ENCODE assay signal across 11 cellular contexts in genomic region chr10:14016011-14016536, GRCh38.
DNase-seq lines count a peak whose midpoint lies in the region; ATAC-seq and TF ChIP-seq lines count a peak whose summit lies in the region.
"Had no signal": no experiment of that assay in that cellular context is flagged by ENCODE, and none has a peak within 500 bp of the region (broad histone marks: within the 10 kb centered on the region; RNA-seq: fewer than 3 reads in every experiment).

No MANE protein-coding gene starts in this region.

- H3K27ac ChIP-seq in body of pancreas (no peak overlapping the region), coronary artery (no peak overlapping the region)

- CTCF ChIA-PET in WTC11 (lab: Charles Lee): interaction anchor here (1.4 kb wide), 1 partner anchor 16 kb away, joined by 6 read pairs; no protein-coding TSS in a partner anchor

- no peak for TF ChIP-seq POLR2A in body of pancreas (IDR thresholded peaks at IDR 0.05)

- no peaks in the 10 kb centered on the region for H3K36me3 ChIP-seq in body of pancreas (replicated peaks in 1 of 2; ENCODE audit: insufficient read depth in 1 of 2, low read depth in 2 of 2)
- H3K36me3 ChIP-seq: MG63 had no signal

- intact Hi-C loops in body of pancreas (cut with DNase I): no loop called here

- no peak for ATAC-seq in body of pancreas
- peak; percentile 65 for ATAC-seq in left lobe of liver
- no peak for ATAC-seq in WTC11
- ATAC-seq: Panc1 had no signal

- no peaks in the 10 kb centered on the region for H3K27me3 ChIP-seq in body of pancreas
- H3K27me3 ChIP-seq: MG63 had no signal

- H3K4me3 ChIP-seq in body of pancreas (no peak overlapping the region), coronary artery (no peak overlapping the region)
- H3K4me3 ChIP-seq: MG63 had no signal

- WGBS in body of pancreas, 2 donors: 52 to 66% methylated on average over 8 of the region's 8 CpGs

- H3K4me3 Mint-ChIP-seq in activated naive CD4-positive, alpha-beta T cell treated with anti-CD3 and anti-CD28 coated beads, Interleukin-2, amount 50 U/mL, for 24 hours: peak overlapping the region; percentile 24
- H3K4me3 Mint-ChIP-seq in type B pancreatic cell: no peak overlapping the region
- no peak overlapping the region for H3K4me3 Mint-ChIP-seq in WTC11

- H3K36me3 Mint-ChIP-seq in activated naive CD4-positive, alpha-beta T cell treated with anti-CD3 and anti-CD28 coated beads, Interleukin-2, amount 50 U/mL, for 24 hours: peaks cover 7% of the 10 kb centered on the region
- H3K36me3 Mint-ChIP-seq in type B pancreatic cell: peaks cover 11% of the 10 kb centered on the region
- peaks cover 3% of the 10 kb centered on the region; the same call in 1 of the 2 replicates for H3K36me3 Mint-ChIP-seq in WTC11

- TF ChIP-seq CTCF in body of pancreas (IDR thresholded peaks at IDR 0.05) (no peak), type B pancreatic cell (conservative IDR thresholded peaks at IDR 0.05) (no peak), coronary artery (IDR thresholded peaks at IDR 0.05) (no peak), WTC11 (IDR thresholded peaks at IDR 0.05) (no peak)

- DNase-seq in activated naive CD4-positive, alpha-beta T cell treated with anti-CD3 and anti-CD28 coated beads, Interleukin-2, amount 50 U/mL, for 16 hours: no peak
- DNase-seq in body of pancreas (peak in 3 of 4 donors; percentile 29 to 62 (median 36)), left lobe of liver (ENCODE audit: low spot score) (peak; percentile 52), type B pancreatic cell (ENCODE audit: extremely low spot score, unreplicated experiment) (no peak), coronary artery (ENCODE audit: low spot score) (no peak), NCI-H526 treated with DMSO at 0.1 percent for 48 hours (lab: John Stamatoyannopoulos, UW) (no peak), WTC11 (ENCODE audit: low spot score) (no peak)
- DNase-seq: MG63 had no signal

- peaks cover 30% of the 10 kb centered on the region for H3K4me1 Mint-ChIP-seq in activated naive CD4-positive, alpha-beta T cell treated with anti-CD3 and anti-CD28 coated beads, Interleukin-2, amount 50 U/mL, for 24 hours
- H3K4me1 Mint-ChIP-seq in type B pancreatic cell (ENCODE audit: unreplicated experiment) (peaks cover 37% of the 10 kb centered on the region), WTC11 (peaks cover 16% of the 10 kb centered on the region)

- no peaks in the 10 kb centered on the region for H3K4me1 ChIP-seq in body of pancreas

- POLR2A ChIA-PET in WTC11 (lab: Charles Lee): no interaction called here

- no peaks in the 10 kb centered on the region for H3K9me3 ChIP-seq in body of pancreas
- H3K9me3 ChIP-seq: MG63 had no signal

- peaks cover 6% of the 10 kb centered on the region for H3K9me3 Mint-ChIP-seq in activated naive CD4-positive, alpha-beta T cell treated with anti-CD3 and anti-CD28 coated beads, Interleukin-2, amount 50 U/mL, for 24 hours
- peaks cover 8% of the 10 kb centered on the region for H3K9me3 Mint-ChIP-seq in type B pancreatic cell
- H3K9me3 Mint-ChIP-seq in WTC11: peaks cover 8% of the 10 kb centered on the region

- H3K27ac Mint-ChIP-seq in activated naive CD4-positive, alpha-beta T cell treated with anti-CD3 and anti-CD28 coated beads, Interleukin-2, amount 50 U/mL, for 24 hours: no peak overlapping the region
- peak overlapping the region; percentile 5 for H3K27ac Mint-ChIP-seq in type B pancreatic cell
- no peak overlapping the region for H3K27ac Mint-ChIP-seq in WTC11
- H3K27ac Mint-ChIP-seq: progenitor cell of endocrine pancreas had no signal

- no peaks in the 10 kb centered on the region for H3K27me3 Mint-ChIP-seq in activated naive CD4-positive, alpha-beta T cell treated with anti-CD3 and anti-CD28 coated beads, Interleukin-2, amount 50 U/mL, for 24 hours
- H3K27me3 Mint-ChIP-seq in type B pancreatic cell (peaks cover 4% of the 10 kb centered on the region), WTC11 (ENCODE audit: low read depth) (no peaks in the 10 kb centered on the region)

TF ChIP-seq in WTC11, 78 proteins besides CTCF, POLR2A, EP300 and RAD21:
- TF ChIP-seq HMGA2 (CRISPR knock-in tag; IDR thresholded peaks at IDR 0.05): no peak
- TF ChIP-seq RORB (CRISPR knock-in tag; IDR thresholded peaks at IDR 0.05): no peak
- no peak for TF ChIP-seq ZNF317 (CRISPR knock-in tag; IDR thresholded peaks at IDR 0.05; ENCODE audit: borderline replicate concordance, low read depth)
- no peak for TF ChIP-seq FOXK1 (CRISPR knock-in tag; IDR thresholded peaks at IDR 0.05)
- TF ChIP-seq, protein P1, sequence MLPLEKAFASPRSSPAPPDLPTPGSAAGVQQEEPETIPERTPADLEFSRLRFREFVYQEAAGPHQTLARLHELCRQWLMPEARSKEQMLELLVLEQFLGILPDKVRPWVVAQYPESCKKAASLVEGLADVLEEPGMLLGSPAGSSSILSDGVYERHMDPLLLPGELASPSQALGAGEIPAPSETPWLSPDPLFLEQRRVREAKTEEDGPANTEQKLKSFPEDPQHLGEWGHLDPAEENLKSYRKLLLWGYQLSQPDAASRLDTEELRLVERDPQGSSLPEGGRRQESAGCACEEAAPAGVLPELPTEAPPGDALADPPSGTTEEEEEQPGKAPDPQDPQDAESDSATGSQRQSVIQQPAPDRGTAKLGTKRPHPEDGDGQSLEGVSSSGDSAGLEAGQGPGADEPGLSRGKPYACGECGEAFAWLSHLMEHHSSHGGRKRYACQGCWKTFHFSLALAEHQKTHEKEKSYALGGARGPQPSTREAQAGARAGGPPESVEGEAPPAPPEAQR (CRISPR knock-in tag; IDR thresholded peaks at IDR 0.05): no peak
- TF ChIP-seq FOXP4 (CRISPR knock-in tag; IDR thresholded peaks at IDR 0.05): no peak

Comparison
In these comparisons a context has a peak if more than half of its experiments do, and no peak if none do; other contexts are left out.
1. DNase-seq: peak in body of pancreas (3 of 4) and left lobe of liver (single experiment); none in activated naive CD4-positive, alpha-beta T cell treated with anti-CD3 and anti-CD28 coated beads, Interleukin-2, amount 50 U/mL, for 16 hours (single experiment), type B pancreatic cell (single experiment), coronary artery (single experiment), NCI-H526 treated with DMSO at 0.1 percent for 48 hours (single experiment) and WTC11 (single experiment).